7 cellular contexts compared by ENCODE assay signal in genomic region chr12:92231945-92232344, GRCh38.
DNase-seq lines count a peak whose midpoint lies in the region; ATAC-seq, FAIRE-seq and TF ChIP-seq lines count a peak whose summit lies in the region.
"Not testable (repeated sequence)": the region's sequence is repeated elsewhere in the genome, so short reads cannot be mapped to it uniquely, and the experiment has no call there.

No MANE protein-coding gene starts in this region.

- ATAC-seq in K562 = not testable (repeated sequence)
- peak; percentile 54 to 78 for ATAC-seq in left cardiac atrium
- ATAC-seq in lower lobe of right lung = peak; percentile 49 to 63
- ATAC-seq in psoas muscle = peak in 3 of 4 donors; percentile 30 to 61 (median 40)

- not testable (repeated sequence) for H3K27ac ChIP-seq in K562 (ENCODE audit: extremely low read depth, low read depth, low read length); lower lobe of right lung; psoas muscle

- not testable (repeated sequence) for DNase-seq in GM12892 (ENCODE audit: insufficient read length); K562 (ENCODE audit: extremely low read depth in 1 of 4, low spot score in 3 of 4); left cardiac atrium; lower lobe of right lung; psoas muscle
- DNase-seq in MV-4-11 (lab: John Stamatoyannopoulos, UW) (peak; percentile 43), fibroblast of the aortic adventitia (ENCODE audit: low read depth) (peak; percentile 12)

- BruUV-seq in K562 (replicated peaks; lab: Mats Ljungman, UMichigan) = not testable (repeated sequence)

- H3K79me2 ChIP-seq in K562 (ENCODE audit: control insufficient read depth, insufficient read depth, low read length) = not testable (repeated sequence)

- H3K27me3 ChIP-seq in K562 (ENCODE audit: control insufficient read depth in 2 of 2, insufficient read depth in 2 of 2, low read length in 2 of 2); lower lobe of right lung (ENCODE audit: low read depth); psoas muscle (ENCODE audit: insufficient read depth in 3 of 3, low read length in 2 of 3): not testable (repeated sequence)

- POLR2A ChIA-PET in K562 (lab: Yijun Ruan, JAX) = interaction anchor here (1.5 kb wide), 1 partner anchor 87 kb away, joined by 5 read pairs; no protein-coding TSS in a partner anchor

- in situ Hi-C loops in K562 (cut with MboI) = not testable (repeated sequence)

- not testable (repeated sequence) for TF ChIP-seq POLR2A in GM12892 (IDR thresholded peaks at IDR 0.05; ENCODE audit: low read depth, low read length); K562 (conservative IDR thresholded peaks at IDR 0.05)

- not testable (repeated sequence) for H3K36me3 ChIP-seq in K562 (ENCODE audit: control insufficient read depth, insufficient read depth, low read length); lower lobe of right lung; psoas muscle (ENCODE audit: insufficient read depth in 1 of 2, low read depth in 1 of 2)

- WGBS in K562 (ENCODE audit: insufficient coverage, low coverage, missing lambda C conversion rate) = 42% methylated on average over 2 of the region's 3 CpGs
- WGBS in psoas muscle, 3 donors = 21 to 37% (median 24%) methylated on average over 3 of the region's 3 CpGs

- not testable (repeated sequence) for TF ChIP-seq EP300 in K562 (IDR thresholded peaks at IDR 0.05; ENCODE audit: low read length)

- H4K20me1 ChIP-seq in K562 (replicated peaks; ENCODE audit: control insufficient read depth, insufficient read depth, low read length) = not testable (repeated sequence)

- not testable (repeated sequence) for H3K4me2 ChIP-seq in K562 (ENCODE audit: insufficient read depth, low read length)

- FAIRE-seq in GM12892 (lab: Jason Lieb, UNC) (peak; percentile 60), K562 (lab: Jason Lieb, UNC) (peak; percentile 62)

- H2AFZ ChIP-seq in K562 (ENCODE audit: low read depth, low read length) = not testable (repeated sequence)

- not testable (repeated sequence) for TF ChIP-seq RAD21 in K562 (CRISPR knock-in tag; conservative IDR thresholded peaks at IDR 0.05 in 1 of 2, IDR thresholded peaks at IDR 0.05 in 1 of 2)

- H3K4me3 ChIP-seq in K562; fibroblast of the aortic adventitia (ENCODE audit: low read depth, low read length); lower lobe of right lung; psoas muscle: not testable (repeated sequence)

- CTCF ChIA-PET in K562 (lab: Yijun Ruan, JAX; ENCODE audit: low intra/inter-chr PET ratio) = not testable (repeated sequence)

- not testable (repeated sequence) for TF ChIP-seq CTCF in K562 (IDR thresholded peaks at IDR 0.05 in 2 of 3, conservative IDR thresholded peaks at IDR 0.05 in 1 of 3; ENCODE audit: insufficient read depth in 2 of 3, low read depth in 1 of 3, low read length in 3 of 3); fibroblast of the aortic adventitia (IDR thresholded peaks at IDR 0.05; ENCODE audit: insufficient read depth, low read length); lower lobe of right lung (IDR thresholded peaks at IDR 0.05); psoas muscle (IDR thresholded peaks at IDR 0.05)

- intact Hi-C loops in K562 (cut with micrococcal nuclease) = loop anchor here (5.0 to 10.0 kb wide), 2 partner anchors 85 to 173 kb away; partner anchors contain the start of gene BTG1
- intact Hi-C loops in left cardiac atrium (cut with DNase I); lower lobe of right lung (cut with DNase I); psoas muscle (cut with DNase I): not testable (repeated sequence)

- not testable (repeated sequence) for H3K9ac ChIP-seq in K562 (ENCODE audit: insufficient read depth in 1 of 2, low read depth in 2 of 2, low read length in 2 of 2)

- H3K4me1 ChIP-seq in K562 (replicated peaks in 1 of 2; ENCODE audit: control insufficient read depth in 2 of 2, insufficient read depth in 2 of 2, low read length in 2 of 2) = peaks cover 0 to 12% of the 10 kb centered on the region in 2 experiments; a peak in 4 of 5 replicates
- H3K4me1 ChIP-seq in lower lobe of right lung, psoas muscle: not testable (repeated sequence)

- H3K9me1 ChIP-seq in K562 (ENCODE audit: control insufficient read depth, insufficient read depth, low read length) = not testable (repeated sequence)

- not testable (repeated sequence) for H3K9me3 ChIP-seq in K562 (replicated peaks; ENCODE audit: control insufficient read depth, insufficient read depth, low read depth, low read length); lower lobe of right lung; psoas muscle
